In genomic region chr4:145880355-145880960, GRCh38 we compare ENCODE assay signal across 20 cellular contexts.
DNase-seq lines count a peak whose midpoint lies in the region; ATAC-seq and TF ChIP-seq lines count a peak whose summit lies in the region.
"Had no signal": no experiment of that assay in that cellular context is flagged by ENCODE, and none has a peak within 500 bp of the region (broad histone marks: within the 10 kb centered on the region; RNA-seq: fewer than 3 reads in every experiment).

No MANE protein-coding gene starts in this region.

- no peaks in the 10 kb centered on the region for H3K27me3 Mint-ChIP-seq in activated naive CD4-positive, alpha-beta T cell treated with anti-CD3 and anti-CD28 coated beads, Interleukin-2, amount 50 U/mL, for 24 hours
- H3K27me3 Mint-ChIP-seq in memory B cell: no peaks in the 10 kb centered on the region
- H3K27me3 Mint-ChIP-seq: activated CD4-positive, alpha-beta T cell treated with anti-CD3 and anti-CD28 coated beads, Interleukin-2, amount 10 ng/mL, durations not matched to agents 7 days and 5 days; activated CD8-positive, alpha-beta memory T cell treated with anti-CD3 and anti-CD28 coated beads, Interleukin-2, amount 10 ng/mL, durations not matched to agents 7 days and 5 days had no signal

- no peaks in the 10 kb centered on the region for H3K9me3 Mint-ChIP-seq in activated naive CD4-positive, alpha-beta T cell treated with anti-CD3 and anti-CD28 coated beads, Interleukin-2, amount 50 U/mL, for 24 hours
- no peaks in the 10 kb centered on the region for H3K9me3 Mint-ChIP-seq in memory B cell
- H3K9me3 Mint-ChIP-seq: activated CD4-positive, alpha-beta T cell treated with anti-CD3 and anti-CD28 coated beads, Interleukin-2, amount 10 ng/mL, durations not matched to agents 7 days and 5 days had no signal

- H3K4me3 Mint-ChIP-seq in activated naive CD4-positive, alpha-beta T cell treated with anti-CD3 and anti-CD28 coated beads, Interleukin-2, amount 50 U/mL, for 24 hours: no peak overlapping the region
- H3K4me3 Mint-ChIP-seq in memory B cell: no peak overlapping the region
- H3K4me3 Mint-ChIP-seq: activated CD4-positive, alpha-beta T cell treated with anti-CD3 and anti-CD28 coated beads, Interleukin-2, amount 10 ng/mL, durations not matched to agents 7 days and 5 days; activated CD8-positive, alpha-beta memory T cell treated with anti-CD3 and anti-CD28 coated beads, Interleukin-2, amount 10 ng/mL, durations not matched to agents 7 days and 5 days had no signal

- peak overlapping the region; percentile 80 for H3K27ac Mint-ChIP-seq in activated naive CD4-positive, alpha-beta T cell treated with anti-CD3 and anti-CD28 coated beads, Interleukin-2, amount 50 U/mL, for 24 hours
- H3K27ac Mint-ChIP-seq in memory B cell: peak overlapping the region; percentile 75
- H3K27ac Mint-ChIP-seq: activated CD4-positive, alpha-beta T cell treated with anti-CD3 and anti-CD28 coated beads, Interleukin-2, amount 10 ng/mL, durations not matched to agents 7 days and 5 days; activated CD8-positive, alpha-beta memory T cell treated with anti-CD3 and anti-CD28 coated beads, Interleukin-2, amount 10 ng/mL, durations not matched to agents 7 days and 5 days had no signal

- H3K27ac ChIP-seq in coronary artery: peak overlapping the region; percentile 48 to 77
- H3K27ac ChIP-seq: 22Rv1, left lung had no signal

- no peak for DNase-seq in activated naive CD4-positive, alpha-beta T cell (lab: John Stamatoyannopoulos, UW)
- no peak for DNase-seq in coronary artery (ENCODE audit: low spot score)
- no peak for DNase-seq in memory B cell (ENCODE audit: low spot score in 2 of 2)
- DNase-seq in NCI-H1417 treated with DMSO at 0.1 percent for 48 hours (lab: John Stamatoyannopoulos, UW): no peak
- DNase-seq in NOMO-1 treated with dmso at 0.1 percent for 144 hours (lab: John Stamatoyannopoulos, UW; ENCODE audit: unreplicated experiment): no peak
- DNase-seq in AML-193 (lab: John Stamatoyannopoulos, UW): no peak
- DNase-seq in posterior cingulate gyrus: no peak
- DNase-seq: activated CD4-positive, alpha-beta T cell treated with anti-CD3 and anti-CD28 coated beads, Interleukin-2, amount 10 ng/mL, durations not matched to agents 7 days and 5 days; activated CD8-positive, alpha-beta memory T cell treated with anti-CD3 and anti-CD28 coated beads, Interleukin-2, amount 10 ng/mL, durations not matched to agents 7 days and 5 days; activated naive CD4-positive, alpha-beta T cell treated with anti-CD3 and anti-CD28 coated beads, Interleukin-2, amount 50 U/mL, for 16 hours; cortex of kidney; DMS79; Karpas-422; left lung; NCI-H2081; OCI-M1; SIG-M5; T-helper 1 cell had no signal

- no peak overlapping the region for H3K4me3 ChIP-seq in coronary artery
- H3K4me3 ChIP-seq: left lung had no signal

- intact Hi-C loops in posterior cingulate gyrus (cut with DNase I): loop anchor here (5.0 to 10.0 kb wide), 2 partner anchors 54 to 148 kb away; partner anchors contain the start of gene ZNF827

- peaks cover 20% of the 10 kb centered on the region for H3K4me1 Mint-ChIP-seq in activated naive CD4-positive, alpha-beta T cell treated with anti-CD3 and anti-CD28 coated beads, Interleukin-2, amount 50 U/mL, for 24 hours
- H3K4me1 Mint-ChIP-seq in memory B cell: peaks cover 26% of the 10 kb centered on the region

- ATAC-seq in memory B cell (ENCODE audit: low read depth): no peak
- ATAC-seq: activated CD8-positive, alpha-beta memory T cell treated with anti-CD3 and anti-CD28 coated beads, Interleukin-2, amount 10 ng/mL, durations not matched to agents 7 days and 5 days; left lung had no signal

- no peak for TF ChIP-seq CTCF in coronary artery (IDR thresholded peaks at IDR 0.05)

- H3K36me3 Mint-ChIP-seq in activated naive CD4-positive, alpha-beta T cell treated with anti-CD3 and anti-CD28 coated beads, Interleukin-2, amount 50 U/mL, for 24 hours: peaks cover 46% of the 10 kb centered on the region
- H3K36me3 Mint-ChIP-seq in memory B cell: peaks cover 18% of the 10 kb centered on the region
